In genomic region chr12:26691234-26691970, GRCh38 we compare ENCODE assay signal across 9 cellular contexts.
DNase-seq lines count a peak whose midpoint lies in the region; ATAC-seq and TF ChIP-seq lines count a peak whose summit lies in the region.
"Had no signal": no experiment of that assay in that cellular context is flagged by ENCODE, and none has a peak within 500 bp of the region (broad histone marks: within the 10 kb centered on the region; RNA-seq: fewer than 3 reads in every experiment).

No MANE protein-coding gene starts in this region.

- no peak for ATAC-seq in upper lobe of right lung
- ATAC-seq in GM18873 (IDR thresholded peaks at IDR 0.05; ENCODE audit: low FRiP score, unreplicated experiment), result no peak
- no peak for ATAC-seq in GM18861 (IDR thresholded peaks at IDR 0.05; ENCODE audit: unreplicated experiment)

- no peak for TF ChIP-seq EP300 in esophagus muscularis mucosa (IDR thresholded peaks at IDR 0.05)

- TF ChIP-seq CTCF in choroid plexus epithelial cell (conservative IDR thresholded peaks at IDR 0.05; ENCODE audit: low read depth, low read length) (no peak), mesothelial cell of epicardium (IDR thresholded peaks at IDR 0.05; ENCODE audit: unreplicated experiment) (no peak), upper lobe of right lung (IDR thresholded peaks at IDR 0.05) (no peak), esophagus muscularis mucosa (IDR thresholded peaks at IDR 0.05) (no peak)

- H3K4me1 Mint-ChIP-seq in mesothelial cell of epicardium, result peaks cover 17% of the 10 kb centered on the region

- H3K36me3 ChIP-seq in upper lobe of right lung, result peaks cover 15% of the 10 kb centered on the region
- peaks cover 0 to 13% (median 6%) of the 10 kb centered on the region in 4 donors for H3K36me3 ChIP-seq in esophagus muscularis mucosa

- peak; percentile 54 for DNase-seq in DMS53 treated with DMSO at 0.1 percent for 48 hours (lab: John Stamatoyannopoulos, UW; ENCODE audit: unreplicated experiment)
- DNase-seq in NCI-H146 (lab: John Stamatoyannopoulos, UW), result peak; percentile 95
- peak; percentile 99 for DNase-seq in choroid plexus epithelial cell (ENCODE audit: low read depth)
- no peak for DNase-seq in mesothelial cell of epicardium (ENCODE audit: low spot score in 2 of 2, unreplicated experiment in 2 of 2)
- no peak for DNase-seq in upper lobe of right lung
- no peak for DNase-seq in esophagus muscularis mucosa (ENCODE audit: extremely low spot score)

- intact Hi-C loops in upper lobe of right lung (cut with DNase I) (no loop called here), esophagus muscularis mucosa (cut with DNase I) (no loop called here)

- no peak overlapping the region for H3K4me3 ChIP-seq in choroid plexus epithelial cell (ENCODE audit: low read depth, low read length)
- H3K4me3 ChIP-seq in upper lobe of right lung, result no peak overlapping the region
- no peak overlapping the region for H3K4me3 ChIP-seq in esophagus muscularis mucosa

- H3K9me3 ChIP-seq in upper lobe of right lung (no peaks in the 10 kb centered on the region), esophagus muscularis mucosa (no peaks in the 10 kb centered on the region)

- no peak overlapping the region for H3K4me3 Mint-ChIP-seq in mesothelial cell of epicardium

- WGBS in esophagus muscularis mucosa, result 65% methylated on average over 15 of the region's 15 CpGs

- no peaks in the 10 kb centered on the region for H3K9me3 Mint-ChIP-seq in mesothelial cell of epicardium

- peaks cover 33% of the 10 kb centered on the region for H3K36me3 Mint-ChIP-seq in mesothelial cell of epicardium

- H3K27me3 ChIP-seq in upper lobe of right lung, result no peaks in the 10 kb centered on the region
- no peaks in the 10 kb centered on the region for H3K27me3 ChIP-seq in esophagus muscularis mucosa
- H3K27me3 ChIP-seq: dorsolateral prefrontal cortex had no signal

- H3K27me3 Mint-ChIP-seq in mesothelial cell of epicardium (ENCODE audit: low read depth), result no peaks in the 10 kb centered on the region

- H3K4me1 ChIP-seq in upper lobe of right lung (no peaks in the 10 kb centered on the region), esophagus muscularis mucosa (peaks cover 0 to 9% (median 6%) of the 10 kb centered on the region in 4 donors)

- no peak overlapping the region for H3K27ac ChIP-seq in upper lobe of right lung
- H3K27ac ChIP-seq in esophagus muscularis mucosa (replicated peaks in 1 of 4), result no peak overlapping the region

- H3K27ac Mint-ChIP-seq in mesothelial cell of epicardium, result peak overlapping the region; percentile 91

- no peak for TF ChIP-seq POLR2A in esophagus muscularis mucosa (IDR thresholded peaks at IDR 0.05; ENCODE audit: low read depth)

Comparison
In these comparisons a context has a peak if more than half of its experiments do, and no peak if none do; other contexts are left out.
1. DNase-seq: peak in DMS53 treated with DMSO at 0.1 percent for 48 hours (single experiment), NCI-H146 (single experiment) and choroid plexus epithelial cell (single experiment); none in mesothelial cell of epicardium (0 of 2), upper lobe of right lung (single experiment) and esophagus muscularis mucosa (single experiment).